Comparison of ENCODE assay signal across 21 cellular contexts in genomic region chr1:41939194-41939593, GRCh38.
"Had no signal": no experiment of that assay in that cellular context is flagged by ENCODE, and none has a peak within 500 bp of the region (broad histone marks: within the 10 kb centered on the region; RNA-seq: fewer than 3 reads in every experiment).

No MANE protein-coding gene starts in this region.

- H3K36me3 ChIP-seq: gastroesophageal sphincter, heart left ventricle, lower lobe of right lung, transverse colon had no signal

- H3K27ac ChIP-seq: coronary artery, epithelial cell of prostate, gastroesophageal sphincter, heart left ventricle, lower lobe of right lung, transverse colon had no signal

- H3K27me3 ChIP-seq: gastroesophageal sphincter, heart left ventricle, transverse colon had no signal

- FAIRE-seq: urothelium cell line had no signal

- H3K4me1 ChIP-seq: gastroesophageal sphincter, heart left ventricle, lower lobe of right lung, transverse colon had no signal

- H3K9me3 ChIP-seq: gastroesophageal sphincter had no signal

- DNase-seq: activated B cell treated with CpG ODN at 0.5 μM for 24 hours; activated CD4-positive, alpha-beta T cell treated with anti-CD3 and anti-CD28 coated beads for 36 hours; activated CD4-positive, alpha-beta T cell treated with anti-CD3 and anti-CD28 coated beads, Interleukin-2, amount 50 U/mL, for 4 hours; activated CD8-positive, alpha-beta memory T cell treated with anti-CD3 and anti-CD28 coated beads, Interleukin-2, amount 50 U/mL, for 48 hours; activated naive CD4-positive, alpha-beta T cell; activated T-cell treated with anti-CD3 and anti-CD28 coated beads, Interleukin-2, amount 50 U/mL, for 4 hours; cerebellar nuclear complex; heart left ventricle; islet precursor cell; left cardiac atrium; lower lobe of right lung; mesendoderm; naive B cell; stimulated activated CD4-positive, alpha-beta T cell treated with anti-CD3 and anti-CD28 coated beads, Interleukin-2, amount 100 ng/mL, for 48 hours; stimulated activated CD8-positive, alpha-beta memory T cell treated with anti-CD3 and anti-CD28 coated beads, Interleukin-4, amount 100 ng/mL, for 48 hours; stimulated activated naive B cell treated with anti-CD40 and anti-IgM and Interleukin-4, amounts not matched to agents 10 μg/mL and 1 μg/mL and 100 μg/mL, for 72 hours; transverse colon had no signal

- ATAC-seq: activated CD4-positive, alpha-beta T cell treated with anti-CD3 and anti-CD28 coated beads for 36 hours; activated T-cell treated with anti-CD3 and anti-CD28 coated beads, Interleukin-2, amount 50 U/mL, for 4 hours; gastroesophageal sphincter; heart left ventricle; left cardiac atrium; lower lobe of right lung; stimulated activated naive B cell treated with anti-CD40 and anti-IgM and Interleukin-4, amounts not matched to agents 10 μg/mL and 1 μg/mL and 100 μg/mL, for 72 hours had no signal

- H3K4me3 ChIP-seq: coronary artery, gastroesophageal sphincter, heart left ventricle, lower lobe of right lung, transverse colon had no signal
